ENCODE assay signal across 8 cellular contexts in the genomic region with DNA sequence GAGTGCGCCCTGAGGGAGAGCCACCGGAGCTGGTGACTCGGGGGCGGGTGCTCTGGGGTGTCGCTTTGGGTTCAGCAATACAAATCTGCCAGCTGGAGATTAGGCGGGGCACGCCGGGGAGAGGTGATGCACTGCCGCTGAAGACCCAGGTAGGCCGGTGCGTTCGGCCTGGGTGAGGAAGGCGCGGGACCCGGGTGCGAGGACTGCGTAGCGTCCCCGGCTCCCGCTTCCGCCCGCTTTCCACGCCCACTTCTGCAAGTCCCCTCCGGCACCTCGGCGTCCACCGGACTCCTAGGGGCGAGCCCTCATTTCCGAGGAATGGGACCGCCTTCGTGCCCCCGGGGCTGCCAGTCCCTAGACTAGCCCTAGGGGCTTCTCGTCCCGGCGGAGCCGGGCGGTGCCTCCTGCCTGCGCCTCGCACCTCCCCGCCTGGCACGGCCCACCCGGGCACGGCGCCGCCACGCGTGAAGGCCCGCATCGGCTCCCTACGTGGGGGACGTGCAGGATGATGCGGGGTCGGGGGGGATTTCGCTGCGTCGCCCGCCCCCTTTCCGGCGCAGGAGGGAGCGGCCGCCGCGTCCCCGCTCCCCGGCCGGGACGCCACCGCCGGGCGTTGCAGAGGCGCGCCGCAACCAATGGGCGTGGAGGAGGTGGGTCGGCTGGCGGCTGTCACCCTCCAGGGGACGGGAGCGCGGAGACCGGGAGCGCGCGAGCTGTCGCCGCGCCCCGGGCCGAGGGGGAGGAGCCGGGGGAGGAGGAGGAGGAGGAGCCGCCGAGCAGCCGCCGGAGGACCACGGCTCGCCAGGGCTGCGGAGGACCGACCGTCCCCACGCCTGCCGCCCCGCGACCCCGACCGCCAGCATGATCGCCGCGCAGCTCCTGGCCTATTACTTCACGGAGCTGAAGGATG. TPM values are rescaled to one million over a fixed set of nuclear protein-coding genes. Genes with fewer than 3 reads are reported as not detected.
DNase-seq lines count a peak whose midpoint lies in the region; ATAC-seq and TF ChIP-seq lines count a peak whose summit lies in the region.

No MANE protein-coding gene starts in this region.

- no peak for TF ChIP-seq CTCF in GM12875 (IDR thresholded peaks at IDR 0.05; ENCODE audit: borderline replicate concordance, insufficient read depth, low read depth, low read length)
- TF ChIP-seq CTCF in vagina (IDR thresholded peaks at IDR 0.05): no peak

- H3K36me3 ChIP-seq in rectal smooth muscle tissue (ENCODE audit: control insufficient read depth, insufficient read depth, low read length): no peaks in the 10 kb centered on the region
- H3K36me3 ChIP-seq in vagina: no peaks in the 10 kb centered on the region

- peak in 1 of 2 donors; percentile 82 for TF ChIP-seq POLR2A in vagina (IDR thresholded peaks at IDR 0.05)

- ATAC-seq in HG02571 (IDR thresholded peaks at IDR 0.05; ENCODE audit: unreplicated experiment): peak; percentile 77
- peak; percentile 95 to 96 for ATAC-seq in right cardiac atrium

- peak overlapping the region; percentile 81 for H3K4me3 ChIP-seq in GM12875 (ENCODE audit: low read depth, low read length)
- peak overlapping the region; percentile 73 for H3K4me3 ChIP-seq in right cardiac atrium (ENCODE audit: low read length)
- peak overlapping the region; percentile 99 for H3K4me3 ChIP-seq in rectal smooth muscle tissue (ENCODE audit: low read length)
- peak overlapping the region; percentile 71 to 94 for H3K4me3 ChIP-seq in vagina

- DNase-seq in NCI-H1092 (lab: John Stamatoyannopoulos, UW) (peak; percentile 60), amniotic stem cell (lab: John Stamatoyannopoulos, UW) (peak; percentile 78), right cardiac atrium (peak; percentile 94 to 97 (median 97)), vagina (ENCODE audit: extremely low spot score in 2 of 2) (no peak)

- H3K4me1 Mint-ChIP-seq in T-helper 1 cell treated with Interleukin-12 subunit alpha and Interleukin-12 subunit beta and Interleukin-4 antibody, amounts not matched to agents 30 μg/mL and 1 μg/mL, for 36 hours (ENCODE audit: low read depth): peaks cover 30% of the 10 kb centered on the region

- H3K4me3 Mint-ChIP-seq in T-helper 1 cell treated with Interleukin-12 subunit alpha and Interleukin-12 subunit beta and Interleukin-4 antibody, amounts not matched to agents 30 μg/mL and 1 μg/mL, for 36 hours: peak overlapping the region; percentile 93

- H3K36me3 Mint-ChIP-seq in T-helper 1 cell treated with Interleukin-12 subunit alpha and Interleukin-12 subunit beta and Interleukin-4 antibody, amounts not matched to agents 30 μg/mL and 1 μg/mL, for 36 hours (ENCODE audit: low read depth): peaks cover 6% of the 10 kb centered on the region

- H3K9me3 ChIP-seq in right cardiac atrium (ENCODE audit: control insufficient read depth, low read length) (no peaks in the 10 kb centered on the region), vagina (no peaks in the 10 kb centered on the region)

- H3K27ac ChIP-seq in right cardiac atrium (ENCODE audit: low read length): peak overlapping the region; percentile 91
- peak overlapping the region; percentile 86 for H3K27ac ChIP-seq in rectal smooth muscle tissue (ENCODE audit: low read depth, low read length)
- peak overlapping the region; percentile 95 for H3K27ac ChIP-seq in vagina

- intact Hi-C loops in right cardiac atrium (cut with DNase I): loop anchor here in 2 of 4 donors (5.0 to 10.0 kb wide), 3 partner anchors 54 to 74 kb away; no protein-coding TSS in a partner anchor
- intact Hi-C loops in vagina (cut with DNase I): loop anchor here (5.0 kb wide), 1 partner anchor 59 kb away; no protein-coding TSS in a partner anchor

- peaks cover 3% of the 10 kb centered on the region for H3K27me3 Mint-ChIP-seq in T-helper 1 cell treated with Interleukin-12 subunit alpha and Interleukin-12 subunit beta and Interleukin-4 antibody, amounts not matched to agents 30 μg/mL and 1 μg/mL, for 36 hours (ENCODE audit: low read depth)

- peaks cover 24% of the 10 kb centered on the region for H3K4me1 ChIP-seq in right cardiac atrium (ENCODE audit: control insufficient read depth, insufficient read depth, low read length)
- peaks cover 12% of the 10 kb centered on the region for H3K4me1 ChIP-seq in rectal smooth muscle tissue (ENCODE audit: control insufficient read depth, insufficient read depth, low read length)
- H3K4me1 ChIP-seq in vagina: peaks cover 48% of the 10 kb centered on the region

- WGBS in right cardiac atrium: 1% methylated on average over 107 of the region's 108 CpGs

- no peaks in the 10 kb centered on the region for H3K27me3 ChIP-seq in right cardiac atrium (ENCODE audit: control insufficient read depth, insufficient read depth)
- H3K27me3 ChIP-seq in rectal smooth muscle tissue (ENCODE audit: control insufficient read depth, insufficient read depth, low read length): no peaks in the 10 kb centered on the region
- no peaks in the 10 kb centered on the region for H3K27me3 ChIP-seq in vagina

- no peaks in the 10 kb centered on the region for H3K9me3 Mint-ChIP-seq in T-helper 1 cell treated with Interleukin-12 subunit alpha and Interleukin-12 subunit beta and Interleukin-4 antibody, amounts not matched to agents 30 μg/mL and 1 μg/mL, for 36 hours

- peak overlapping the region; percentile 81 for H3K9ac ChIP-seq in rectal smooth muscle tissue (ENCODE audit: low read length)

- H3K27ac Mint-ChIP-seq in T-helper 1 cell treated with Interleukin-12 subunit alpha and Interleukin-12 subunit beta and Interleukin-4 antibody, amounts not matched to agents 30 μg/mL and 1 μg/mL, for 36 hours: peak overlapping the region; percentile 74

RNA-seq across cellular contexts. Expression of gene HK1, which starts 40.0 kb away (rescaled TPM):
- total RNA-seq in right cardiac atrium (100 to 1,000 TPM; 270 to 313 (median 287) TPM), vagina (106 TPM)
- 165 TPM for polyA plus RNA-seq in right cardiac atrium

Comparison
In these comparisons a context has a peak if more than half of its experiments do, and no peak if none do; other contexts are left out.
1. DNase-seq: peak in NCI-H1092 (single experiment), amniotic stem cell (single experiment) and right cardiac atrium (3 of 3); none in vagina (0 of 2).
2. Peak in every context shown above with its lines, with median percentiles within 50 percentile points of each other: H3K4me3 ChIP-seq and H3K27ac ChIP-seq.